Comparison of ENCODE assay signal across 8 cellular contexts in the genomic region with DNA sequence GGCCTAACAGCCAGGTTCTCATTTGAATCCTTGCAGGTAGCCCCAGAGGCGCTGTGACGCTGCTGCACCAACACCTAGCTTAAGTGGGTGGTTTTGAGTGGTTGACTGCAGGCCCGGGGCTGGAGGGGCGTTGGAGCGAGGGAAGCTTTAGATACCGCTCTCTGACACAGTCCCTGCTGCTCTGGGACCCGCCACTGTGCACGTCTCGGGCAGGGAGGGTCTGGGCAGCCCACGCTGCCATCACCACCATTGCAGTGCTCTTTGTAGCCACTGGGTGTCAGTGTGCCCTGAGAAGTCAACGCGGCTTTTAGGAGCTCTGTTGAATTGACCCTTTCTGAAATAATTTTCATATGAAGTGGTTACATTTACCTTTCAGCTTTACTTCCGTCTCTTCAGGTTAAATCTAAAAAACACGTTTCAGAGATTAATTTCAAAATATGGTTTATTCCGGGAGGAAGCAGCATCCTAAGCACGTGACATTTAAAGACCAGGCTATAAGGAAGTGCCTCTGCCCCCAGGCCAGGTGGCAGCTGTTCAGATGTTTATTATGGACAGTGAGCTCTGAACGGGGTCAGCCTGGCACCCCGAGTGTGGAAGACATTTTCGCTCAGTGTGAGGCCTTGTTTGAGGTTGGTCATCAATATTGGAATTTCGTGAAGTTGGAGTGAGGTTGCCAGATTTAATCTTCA. TPM values are rescaled to one million over a fixed set of nuclear protein-coding genes. Genes with fewer than 3 reads are reported as not detected.
DNase-seq lines count a peak whose midpoint lies in the region; ATAC-seq, FAIRE-seq and TF ChIP-seq lines count a peak whose summit lies in the region.

No MANE protein-coding gene starts in this region.

- no peak for ATAC-seq in HG03139 (IDR thresholded peaks at IDR 0.05; ENCODE audit: unreplicated experiment)

- peak overlapping the region in 42 of 59 donors; percentile 1 to 82 (median 58) for H3K27ac ChIP-seq in dorsolateral prefrontal cortex

- intact Hi-C loops in dorsolateral prefrontal cortex (cut with DNase I): loop anchor here in 1 of 2 donors (2.0 to 10.0 kb wide), 3 partner anchors 92 to 634 kb away; a partner anchor contains a TSS

- FAIRE-seq in A204.1 (lab: Jason Lieb, UNC): peak; percentile 47
- FAIRE-seq in GM12892 (lab: Jason Lieb, UNC): peak; percentile 82

- no peak overlapping the region for H3K4me3 ChIP-seq in dorsolateral prefrontal cortex

- DNase-seq in GM12892 (ENCODE audit: insufficient read length) (peak; percentile 77), NCI-H2227 treated with DMSO at 0.1 percent for 48 hours (lab: John Stamatoyannopoulos, UW) (peak; percentile 27), dorsolateral prefrontal cortex (peak in 8 of 10 donors; percentile 24 to 69 (median 55)), medulla oblongata (ENCODE audit: extremely low spot score) (peak; percentile 64)
- peak; percentile 13 to 39 for DNase-seq in activated CD4-positive, alpha-beta T cell treated with anti-CD3 and anti-CD28 coated beads, Interleukin-2, amount 50 U/mL, for 24 hours (ENCODE audit: low read depth in 1 of 2, low spot score in 1 of 2)
- DNase-seq in stimulated activated CD8-positive, alpha-beta memory T cell treated with anti-CD3 and anti-CD28 coated beads, Interleukin-15, amount 100 ng/mL, for 48 hours (ENCODE audit: low read depth in 2 of 2): peak; percentile 32 to 33

- peak; percentile 79 to 99 (median 95) for TF ChIP-seq CTCF in dorsolateral prefrontal cortex (IDR thresholded peaks at IDR 0.05 in 54 of 56, conservative IDR thresholded peaks at IDR 0.05 in 2 of 56; ENCODE audit: low read depth in 1 of 56, partially characterized antibody in 56 of 56)

- H3K27me3 ChIP-seq in dorsolateral prefrontal cortex: no peaks in the 10 kb centered on the region

- no peak for TF ChIP-seq POLR2A in GM12892 (IDR thresholded peaks at IDR 0.05; ENCODE audit: low read depth, low read length)

RNA-seq across cellular contexts. Expression of a gene that starts 30.9 kb away (rescaled TPM):
- polyA plus RNA-seq in GM12892 (2012; ENCODE audit: missing spikeins): 145 TPM
- total RNA-seq in dorsolateral prefrontal cortex: 10 to 100 TPM; 15.9 to 55.8 (median 38.9) TPM

RNA-seq across cellular contexts. Expression of a gene that starts 38.0 kb away (rescaled TPM):
- 43.0 TPM for polyA plus RNA-seq in GM12892 (2012; ENCODE audit: missing spikeins)
- 10 to 100 TPM; 26.9 to 53.0 (median 37.4) TPM for total RNA-seq in dorsolateral prefrontal cortex

Comparison
In these comparisons a context has a peak if more than half of its experiments do, and no peak if none do; other contexts are left out.
1. DNase-seq: peak in every context shown above with its lines; median percentile 77 in GM12892; 64 in medulla oblongata; 55 in dorsolateral prefrontal cortex; 32 in stimulated activated CD8-positive, alpha-beta memory T cell treated with anti-CD3 and anti-CD28 coated beads, Interleukin-15, amount 100 ng/mL, for 48 hours; 27 in NCI-H2227 treated with DMSO at 0.1 percent for 48 hours; 26 in activated CD4-positive, alpha-beta T cell treated with anti-CD3 and anti-CD28 coated beads, Interleukin-2, amount 50 U/mL, for 24 hours.